Comparison of ENCODE assay signal across 8 cellular contexts in genomic region chr22:29524440-29525191, GRCh38. TPM values are rescaled to one million over a fixed set of nuclear protein-coding genes. Genes with fewer than 3 reads are reported as not detected.
A peak's percentile ranks its signal among the peaks of the same experiment; 100 is the strongest.
DNase-seq lines count a peak whose midpoint lies in the region; ATAC-seq and TF ChIP-seq lines count a peak whose summit lies in the region.

No MANE protein-coding gene starts in this region.

- H3K27ac Mint-ChIP-seq in brain = no peak overlapping the region

- no peaks in the 10 kb centered on the region for H3K27me3 Mint-ChIP-seq in brain

- H3K9me3 ChIP-seq in OCI-LY1 (ENCODE audit: low read length) = no peaks in the 10 kb centered on the region
- H3K9me3 ChIP-seq in liver (ENCODE audit: control insufficient read depth in 4 of 4, low read length in 3 of 4) = no peaks in the 10 kb centered on the region
- H3K9me3 ChIP-seq in vagina = no peaks in the 10 kb centered on the region

- H3K4me1 ChIP-seq in OCI-LY1 (ENCODE audit: insufficient read depth, low read length, severe bottlenecking) = no peaks in the 10 kb centered on the region
- H3K4me1 ChIP-seq in liver (ENCODE audit: control insufficient read depth in 4 of 4, insufficient read depth in 4 of 4, low read length in 3 of 4) = peaks cover 0 to 7% (median 2%) of the 10 kb centered on the region in 4 donors
- H3K4me1 ChIP-seq in vagina = no peaks in the 10 kb centered on the region

- peak; percentile 50; the same call in 1 of the 2 replicates for TF ChIP-seq CTCF in OCI-LY1 (IDR thresholded peaks at IDR 0.05; ENCODE audit: low read length)
- TF ChIP-seq CTCF in brain (conservative IDR thresholded peaks at IDR 0.05) = peak; percentile 24 to 48
- peak; percentile 51 for TF ChIP-seq CTCF in liver (IDR thresholded peaks at IDR 0.05; ENCODE audit: low read depth, low read length, missing input control)
- TF ChIP-seq CTCF in vagina (IDR thresholded peaks at IDR 0.05) = no peak

- no peak overlapping the region for H3K4me2 ChIP-seq in OCI-LY1 (ENCODE audit: low read length)

- TF ChIP-seq POLR2A in vagina (IDR thresholded peaks at IDR 0.05) = no peak

- H4K20me1 ChIP-seq in OCI-LY1 (ENCODE audit: insufficient read depth, low read length) = no peaks in the 10 kb centered on the region

- H3K4me3 ChIP-seq in OCI-LY1 (ENCODE audit: low read depth, low read length, poor library complexity, severe bottlenecking) (no peak overlapping the region), liver (ENCODE audit: low read depth in 1 of 3, low read length in 3 of 3) (no peak overlapping the region), vagina (no peak overlapping the region)

- peaks cover 85% of the 10 kb centered on the region for H3K36me3 Mint-ChIP-seq in brain

- ATAC-seq in HG02981 (IDR thresholded peaks at IDR 0.05; ENCODE audit: unreplicated experiment) = no peak

- H3K9ac ChIP-seq in OCI-LY1 (ENCODE audit: low read length) = no peak overlapping the region
- H3K9ac ChIP-seq in liver (ENCODE audit: low read depth in 1 of 2, low read length in 2 of 2) = no peak overlapping the region

- peaks cover 87% of the 10 kb centered on the region for H3K36me3 ChIP-seq in OCI-LY1 (ENCODE audit: insufficient read depth, low read length)
- peaks cover 10 to 58% (median 42%) of the 10 kb centered on the region in 4 donors for H3K36me3 ChIP-seq in liver (ENCODE audit: control insufficient read depth in 4 of 4, insufficient read depth in 3 of 4, low read depth in 1 of 4, low read length in 3 of 4)
- peaks cover 0 to 84% of the 10 kb centered on the region in 2 donors for H3K36me3 ChIP-seq in vagina

- no peaks in the 10 kb centered on the region for H3K9me3 Mint-ChIP-seq in brain

- no peaks in the 10 kb centered on the region for H3K79me2 ChIP-seq in OCI-LY1 (ENCODE audit: insufficient read depth, low read length)

- no peaks in the 10 kb centered on the region for H3K27me3 ChIP-seq in OCI-LY1 (ENCODE audit: insufficient read depth, low read length)
- H3K27me3 ChIP-seq in liver (ENCODE audit: control insufficient read depth in 4 of 4, insufficient read depth in 4 of 4, low read length in 3 of 4) = no peaks in the 10 kb centered on the region
- no peaks in the 10 kb centered on the region for H3K27me3 ChIP-seq in vagina

- no peaks in the 10 kb centered on the region for H3K4me1 Mint-ChIP-seq in brain

- peak; percentile 79 to 84 for TF ChIP-seq RAD21 in liver (IDR thresholded peaks at IDR 0.05)

- H3K9me2 ChIP-seq in OCI-LY1 (ENCODE audit: low read depth, low read length) = no peaks in the 10 kb centered on the region

- WGBS in liver = 51% methylated on average over 5 of the region's 5 CpGs

- H3K4me3 Mint-ChIP-seq in brain = no peak overlapping the region

- H2AFZ ChIP-seq in OCI-LY1 (ENCODE audit: low read length) = no peak overlapping the region

- DNase-seq in activated CD8-positive, alpha-beta memory T cell treated with anti-CD3 and anti-CD28 coated beads for 1 hour (ENCODE audit: extremely low read depth in 1 of 2, low read depth in 1 of 2) = peak; percentile 1
- no peak for DNase-seq in activated CD8-positive, alpha-beta memory T cell treated with anti-CD3 and anti-CD28 coated beads, Interleukin-2, amount 50 U/mL, for 48 hours
- DNase-seq in vagina (ENCODE audit: extremely low spot score in 2 of 2) (no peak), DMS79 treated with DMSO at 0.1 percent for 48 hours (lab: John Stamatoyannopoulos, UW) (no peak)

- 0 out of 2 replicates have a peak, but pooled peaks cover 3% of the 10 kb centered on the region for H3F3A ChIP-seq in OCI-LY1 (ENCODE audit: insufficient read depth, low read length)

- no peak overlapping the region for H3K27ac ChIP-seq in OCI-LY1 (ENCODE audit: low read depth, low read length, poor library complexity, severe bottlenecking)
- H3K27ac ChIP-seq in liver (ENCODE audit: low read depth in 1 of 2, low read length in 2 of 2) = no peak overlapping the region
- no peak overlapping the region for H3K27ac ChIP-seq in vagina

- intact Hi-C loops in vagina (cut with DNase I) = no loop called here

TF ChIP-seq in liver, 16 proteins besides CTCF, POLR2A, EP300 and RAD21:
- TF ChIP-seq EGR1 (IDR thresholded peaks at IDR 0.05; ENCODE audit: low read depth in 2 of 2) = no peak
- no peak for TF ChIP-seq MAX (IDR thresholded peaks at IDR 0.05)
- no peak for TF ChIP-seq YY1 (IDR thresholded peaks at IDR 0.05)
- no peak for TF ChIP-seq FOXA2 (IDR thresholded peaks at IDR 0.05)
- TF ChIP-seq TAF1 (conservative IDR thresholded peaks at IDR 0.05) = no peak
- peak in 1 of 2 donors; percentile 52 for TF ChIP-seq JUND (IDR thresholded peaks at IDR 0.05)
- no peak for TF ChIP-seq ZBTB33 (IDR thresholded peaks at IDR 0.05)
- no peak for TF ChIP-seq GABPA (IDR thresholded peaks at IDR 0.05 in 1 of 2, conservative IDR thresholded peaks at IDR 0.05 in 1 of 2)
- TF ChIP-seq RXRA (IDR thresholded peaks at IDR 0.05) = peak in 1 of 2 donors; percentile 19
- no peak for TF ChIP-seq HNF4G (IDR thresholded peaks at IDR 0.05)
- TF ChIP-seq ATF3 (IDR thresholded peaks at IDR 0.05) = no peak
- no peak for TF ChIP-seq HNF4A (conservative IDR thresholded peaks at IDR 0.05)
- no peak for TF ChIP-seq FOXA1 (IDR thresholded peaks at IDR 0.05)
- no peak for TF ChIP-seq SP1 (IDR thresholded peaks at IDR 0.05)
- TF ChIP-seq NR2F2 (IDR thresholded peaks at IDR 0.05) = no peak

RNA-seq across cellular contexts. Expression of gene THOC5, which starts 28.9 kb away (rescaled TPM):
- polyA plus RNA-seq in brain (ENCODE audit: insufficient read depth, low read depth, low replicate concordance) (30.5 TPM), liver (1 to 10 TPM; 7.4 to 9.4 TPM)
- total RNA-seq in liver (10 to 100 TPM; 19.5 to 25.1 TPM), vagina (32.2 TPM)

RNA-seq across cellular contexts. Expression of gene NEFH, which starts 44.6 kb away (rescaled TPM):
- polyA plus RNA-seq in brain (ENCODE audit: insufficient read depth, low read depth, low replicate concordance) (40.9 TPM), liver (under 1 TPM; 0.04 to 0.25 TPM)
- total RNA-seq in liver (1 to 10 TPM in 1 of 2 donors, under 1 TPM in 1; 0.17 to 1.6 TPM), vagina (4.2 TPM)

RNA-seq across cellular contexts. Expression of gene NIPSNAP1, which starts 56.3 kb away (rescaled TPM):
- polyA plus RNA-seq in brain (ENCODE audit: insufficient read depth, low read depth, low replicate concordance) = 131 TPM
- 100 to 1,000 TPM; 114 to 125 TPM for total RNA-seq in liver
- polyA plus RNA-seq in liver = 100 to 1,000 TPM; 134 to 145 TPM
- total RNA-seq in vagina = 27.5 TPM

Comparison
In these comparisons a context has a peak if more than half of its experiments do, and no peak if none do; other contexts are left out.
1. DNase-seq: peak in activated CD8-positive, alpha-beta memory T cell treated with anti-CD3 and anti-CD28 coated beads for 1 hour (2 of 2); none in activated CD8-positive, alpha-beta memory T cell treated with anti-CD3 and anti-CD28 coated beads, Interleukin-2, amount 50 U/mL, for 48 hours (single experiment), vagina (0 of 2) and DMS79 treated with DMSO at 0.1 percent for 48 hours (single experiment).
2. CTCF ChIP-seq: peak in OCI-LY1 (single experiment), brain (2 of 2) and liver (single experiment); none in vagina (0 of 3).